Comparison of ENCODE assay signal across 15 cellular contexts in genomic region chr7:111312966-111313365, GRCh38.
DNase-seq lines count a peak whose midpoint lies in the region; ATAC-seq, FAIRE-seq and TF ChIP-seq lines count a peak whose summit lies in the region.
"Had no signal": no experiment of that assay in that cellular context is flagged by ENCODE, and none has a peak within 500 bp of the region (broad histone marks: within the 10 kb centered on the region; RNA-seq: fewer than 3 reads in every experiment).

No MANE protein-coding gene starts in this region.

- in situ Hi-C loops in brain microvascular endothelial cell (cut with HindIII; ENCODE audit: low pct_ligation_motif_present, low sequenced_read_pairs): no loop called here

- H3K9ac ChIP-seq in Loucy (ENCODE audit: low read depth, low read length, poor library complexity, severe bottlenecking): no peak overlapping the region
- no peak overlapping the region for H3K9ac ChIP-seq in keratinocyte (ENCODE audit: control insufficient read depth, extremely low read depth, insufficient read depth, low read length)

- no peaks in the 10 kb centered on the region for H3K79me2 ChIP-seq in Loucy (ENCODE audit: insufficient read depth, low read length)
- H3K79me2 ChIP-seq in keratinocyte (ENCODE audit: control insufficient read depth, insufficient read depth, low read length): no peaks in the 10 kb centered on the region

- POLR2A ChIA-PET in GM10248 (lab: Yijun Ruan, JAX): no interaction called here

- no peaks in the 10 kb centered on the region for H3K36me3 ChIP-seq in Loucy (ENCODE audit: insufficient read depth, low read length)
- H3K36me3 ChIP-seq in brain microvascular endothelial cell (replicated peaks): no peaks in the 10 kb centered on the region
- H3K36me3 ChIP-seq in keratinocyte (ENCODE audit: control insufficient read depth in 2 of 2, extremely low read depth in 1 of 2, insufficient read depth in 2 of 2, low read length in 2 of 2): no peaks in the 10 kb centered on the region
- H3K36me3 ChIP-seq: heart right ventricle had no signal

- TF ChIP-seq CTCF in C4-2B (conservative IDR thresholded peaks at IDR 0.05) (peak; percentile 12; the same call in 1 of the 2 replicates), Loucy (conservative IDR thresholded peaks at IDR 0.05; ENCODE audit: low read length) (peak; percentile 50), brain microvascular endothelial cell (IDR thresholded peaks at IDR 0.05; ENCODE audit: low read depth, low read length, missing control alignments) (peak; percentile 20), keratinocyte (optimal IDR thresholded peaks at IDR 0.05 in 1 of 3, IDR thresholded peaks at IDR 0.05 in 1 of 3, conservative IDR thresholded peaks at IDR 0.05 in 1 of 3; ENCODE audit: extremely low read depth in 1 of 3, insufficient read depth in 2 of 3, low read length in 3 of 3) (peak in 1 of 3 experiments; percentile 33), GM10248 (IDR thresholded peaks at IDR 0.05; ENCODE audit: control extremely low read depth, extremely low read depth, low read depth, missing control alignments) (no peak)

- H3K27me3 ChIP-seq in Loucy (ENCODE audit: insufficient read depth, low read length, poor library complexity, severe bottlenecking): no peaks in the 10 kb centered on the region
- H3K27me3 ChIP-seq in brain microvascular endothelial cell (replicated peaks): no peaks in the 10 kb centered on the region
- no peaks in the 10 kb centered on the region for H3K27me3 ChIP-seq in keratinocyte (ENCODE audit: control insufficient read depth, extremely low read depth, insufficient read depth, low read length)
- H3K27me3 ChIP-seq: heart right ventricle had no signal

- ATAC-seq in HG03139 (IDR thresholded peaks at IDR 0.05; ENCODE audit: unreplicated experiment) (no peak), HG03571 (IDR thresholded peaks at IDR 0.05; ENCODE audit: unreplicated experiment) (no peak)
- ATAC-seq: heart right ventricle; Right ventricle myocardium inferior; stimulated activated memory B cell treated with anti-CD40 and anti-IgM and Interleukin-4, amounts not matched to agents 10 μg/mL and 1 μg/mL and 100 μg/mL, for 72 hours had no signal

- 0 out of 2 replicates have a peak, but pooled peaks cover 3% of the 10 kb centered on the region for H3F3A ChIP-seq in Loucy (ENCODE audit: low read depth)

- H4K20me1 ChIP-seq in Loucy (ENCODE audit: insufficient read depth, low read length, poor library complexity, severe bottlenecking): no peaks in the 10 kb centered on the region
- no peaks in the 10 kb centered on the region for H4K20me1 ChIP-seq in keratinocyte (ENCODE audit: control insufficient read depth, extremely low read depth, insufficient read depth, low read length)

- H3K9me2 ChIP-seq in Loucy (replicated peaks; ENCODE audit: low read depth, low read length): no peaks in the 10 kb centered on the region

- FAIRE-seq in keratinocyte (lab: Jason Lieb, UNC): peak; percentile 41

- H3K4me3 ChIP-seq in Loucy (ENCODE audit: low read length, poor library complexity, severe bottlenecking) (no peak overlapping the region), brain microvascular endothelial cell (ENCODE audit: low read depth, low read length) (no peak overlapping the region), keratinocyte (ENCODE audit: control insufficient read depth in 2 of 3, extremely low read depth in 1 of 3, insufficient read depth in 2 of 3, low read depth in 1 of 3, low read length in 3 of 3) (no peak overlapping the region)
- H3K4me3 ChIP-seq: heart right ventricle had no signal

- H3K4me2 ChIP-seq in Loucy (ENCODE audit: low read depth, low read length, poor library complexity, severe bottlenecking) (peak overlapping the region; percentile 6), keratinocyte (ENCODE audit: control insufficient read depth, extremely low read depth, insufficient read depth, low read depth, low read length) (no peak overlapping the region)

- CTCF ChIA-PET in GM10248 (lab: Yijun Ruan, JAX): interaction anchor here (1.2 kb wide), 1 partner anchor 14 kb away, joined by 3 read pairs; no protein-coding TSS in a partner anchor

- H3K27ac ChIP-seq in C4-2B (no peak overlapping the region), brain microvascular endothelial cell (no peak overlapping the region), keratinocyte (ENCODE audit: control insufficient read depth, insufficient read depth, low read length) (no peak overlapping the region)
- H3K27ac ChIP-seq: heart right ventricle had no signal

- H3K9me1 ChIP-seq in keratinocyte (ENCODE audit: control insufficient read depth, extremely low read depth, insufficient read depth, low read length): no peaks in the 10 kb centered on the region

- DNase-seq in brain microvascular endothelial cell: peak; percentile 14
- DNase-seq in keratinocyte (ENCODE audit: low read depth, low spot score): no peak
- DNase-seq in GM10248 (ENCODE audit: extremely low spot score): no peak
- no peak for DNase-seq in DMS79 treated with DMSO at 0.1 percent for 48 hours (lab: John Stamatoyannopoulos, UW)
- DNase-seq: effector CD8-positive, alpha-beta T cell; GDM1; heart right ventricle; NCI-H446; stimulated activated CD4-positive, alpha-beta T cell treated with anti-CD3 and anti-CD28 coated beads, Interleukin-2, amount 100 ng/mL, for 24 hours had no signal

- H3K4me1 ChIP-seq in Loucy (ENCODE audit: insufficient read depth, low read length, poor library complexity, severe bottlenecking) (peaks cover 36% of the 10 kb centered on the region), keratinocyte (ENCODE audit: control insufficient read depth, extremely low read depth, insufficient read depth, low read length) (no peaks in the 10 kb centered on the region)

- H3K9me3 ChIP-seq in Loucy (ENCODE audit: insufficient read depth, low read depth, low read length) (no peaks in the 10 kb centered on the region), keratinocyte (ENCODE audit: control insufficient read depth, low read depth, low read length) (no peaks in the 10 kb centered on the region)
- H3K9me3 ChIP-seq: heart right ventricle had no signal

- H2AFZ ChIP-seq in Loucy (ENCODE audit: low read length): no peak overlapping the region
- H2AFZ ChIP-seq in keratinocyte (ENCODE audit: control insufficient read depth, low read length): no peak overlapping the region

- dilution Hi-C loops in keratinocyte (cut with MboI; ENCODE audit: extremely low pct_ligation_motif_present, low sequenced_read_pairs): no loop called here
